ENCODE assay signal across 1 cellular context in genomic region chr19:35140207-35140897, GRCh38.
TF ChIP-seq lines count a peak whose summit lies in the region.

No MANE protein-coding gene starts in this region.

TF ChIP-seq in neural cell, 6 proteins besides CTCF, POLR2A, EP300 and RAD21 (continued from another document):
- TF ChIP-seq REST (IDR thresholded peaks at IDR 0.05; ENCODE audit: borderline replicate concordance) = no peak
- TF ChIP-seq TAF1 (IDR thresholded peaks at IDR 0.05; ENCODE audit: low read depth) = no peak
- TF ChIP-seq SMC3 (conservative IDR thresholded peaks at IDR 0.05; ENCODE audit: poor library complexity) = no peak
